In genomic region chr1:79285659-79286058, GRCh38 we compare ENCODE assay signal across 39 cellular contexts.
"Had no signal": no experiment of that assay in that cellular context is flagged by ENCODE, and none has a peak within 500 bp of the region (broad histone marks: within the 10 kb centered on the region; RNA-seq: fewer than 3 reads in every experiment).

No MANE protein-coding gene starts in this region.

- H3K27me3 ChIP-seq: adrenal gland, ascending aorta, body of pancreas, brain microvascular endothelial cell, breast epithelium, cardiac muscle cell had no signal

- H3K9me3 Mint-ChIP-seq: activated naive CD4-positive, alpha-beta T cell treated with anti-CD3 and anti-CD28 coated beads, Interleukin-2, amount 10 ng/mL, durations not matched to agents 7 days and 5 days; activated naive CD4-positive, alpha-beta T cell treated with anti-CD3 and anti-CD28 coated beads, Interleukin-2, amount 50 U/mL, for 24 hours; activated naive CD8-positive, alpha-beta T cell treated with anti-CD3 and anti-CD28 coated beads for 36 hours; activated naive CD8-positive, alpha-beta T cell treated with anti-CD3 and anti-CD28 coated beads, Interleukin-2, amount 10 ng/mL, durations not matched to agents 7 days and 5 days; activated naive CD8-positive, alpha-beta T cell treated with anti-CD3 and anti-CD28 coated beads, Interleukin-2, amount 50 U/mL, for 24 hours; activated T-cell treated with anti-CD3 and anti-CD28 coated beads, Interleukin-2, amount 50 U/mL, for 24 hours; activated T-cell treated with anti-CD3 and anti-CD28 coated beads, Interleukin-2, amount 50 U/mL, for 4 hours; activated T-helper 1 cell treated with anti-CD3 and anti-CD28 coated beads, Interleukin-12 subunit alpha, Interleukin-12 subunit beta, Interleukin-2, Interleukin-4 antibody, amounts not matched to agents 30 ng/mL and 10 ng/mL and 1 ng/mL, durations not matched to agents 14 hours and 24 hours and 36 hours; activated T-helper 17 cell treated with anti-CD3 and anti-CD28 coated beads, Interleukin-2, amount 50 U/mL, for 72 hours; activated T-helper 2 cell treated with anti-CD3 and anti-CD28 coated beads, Interferon-gamma antibody, Interleukin-2, Interleukin-4, amounts not matched to agents 10 μg/mL and 5 μg/mL and 100 μg/mL, durations not matched to agents 14 hours and 24 hours and 36 hours; brain; central memory CD8-positive, alpha-beta T cell had no signal

- H3K36me3 Mint-ChIP-seq: activated naive CD4-positive, alpha-beta T cell treated with anti-CD3 and anti-CD28 coated beads, Interleukin-2, amount 10 ng/mL, durations not matched to agents 7 days and 5 days; activated naive CD4-positive, alpha-beta T cell treated with anti-CD3 and anti-CD28 coated beads, Interleukin-2, amount 50 U/mL, for 24 hours; activated naive CD4-positive, alpha-beta T cell treated with anti-CD3 and anti-CD28 coated beads, Interleukin-2, amount 50 U/mL, for 72 hours; activated naive CD8-positive, alpha-beta T cell; activated naive CD8-positive, alpha-beta T cell treated with anti-CD3 and anti-CD28 coated beads for 36 hours; activated naive CD8-positive, alpha-beta T cell treated with anti-CD3 and anti-CD28 coated beads, Interleukin-2, amount 10 ng/mL, durations not matched to agents 7 days and 5 days; brain had no signal

- H3K4me3 Mint-ChIP-seq: activated naive CD4-positive, alpha-beta T cell treated with anti-CD3 and anti-CD28 coated beads for 36 hours; activated naive CD4-positive, alpha-beta T cell treated with anti-CD3 and anti-CD28 coated beads, Interleukin-2, amount 10 ng/mL, durations not matched to agents 7 days and 5 days; activated naive CD4-positive, alpha-beta T cell treated with anti-CD3 and anti-CD28 coated beads, Interleukin-2, amount 50 U/mL, for 24 hours; activated naive CD8-positive, alpha-beta T cell; activated naive CD8-positive, alpha-beta T cell treated with anti-CD3 and anti-CD28 coated beads for 36 hours; activated naive CD8-positive, alpha-beta T cell treated with anti-CD3 and anti-CD28 coated beads, Interleukin-2, amount 10 ng/mL, durations not matched to agents 7 days and 5 days; activated naive CD8-positive, alpha-beta T cell treated with anti-CD3 and anti-CD28 coated beads, Interleukin-2, amount 50 U/mL, for 24 hours; activated T-cell treated with anti-CD3 and anti-CD28 coated beads, Interleukin-2, amount 50 U/mL, for 24 hours; activated T-cell treated with anti-CD3 and anti-CD28 coated beads, Interleukin-2, amount 50 U/mL, for 4 hours; activated T-cell treated with anti-CD3 and anti-CD28 coated beads, Interleukin-2, amount 50 U/mL, for 72 hours; activated T-helper 1 cell treated with anti-CD3 and anti-CD28 coated beads, Interleukin-12 subunit alpha, Interleukin-12 subunit beta, Interleukin-2, Interleukin-4 antibody, amounts not matched to agents 30 ng/mL and 10 ng/mL and 1 ng/mL, durations not matched to agents 14 hours and 24 hours and 36 hours; activated T-helper 17 cell treated with anti-CD3 and anti-CD28 coated beads, Interleukin-2, amount 50 U/mL, for 72 hours; brain; central memory CD8-positive, alpha-beta T cell had no signal

- H3K4me3 ChIP-seq: adrenal gland, ascending aorta, body of pancreas, breast epithelium, cardiac muscle cell had no signal

- H3K27ac ChIP-seq: adrenal gland, ascending aorta, body of pancreas, brain microvascular endothelial cell, breast epithelium, cardiac muscle cell had no signal

- DNase-seq: activated effector memory CD4-positive, alpha-beta T cell treated with anti-CD3 and anti-CD28 coated beads, Interleukin-2, amount 50 U/mL, for 16 hours; activated effector memory CD4-positive, alpha-beta T cell treated with Interleukin-2 at 50 U/mL for 16 hours; activated gamma-delta T cell; activated gamma-delta T cell treated with Interleukin-2 at 50 U/mL for 16 hours; activated naive CD4-positive, alpha-beta T cell; activated naive CD4-positive, alpha-beta T cell treated with anti-CD3 and anti-CD28 coated beads for 36 hours; activated naive CD4-positive, alpha-beta T cell treated with anti-CD3 and anti-CD28 coated beads, Interleukin-2, amount 10 ng/mL, durations not matched to agents 7 days and 5 days; activated naive CD4-positive, alpha-beta T cell treated with anti-CD3 and anti-CD28 coated beads, Interleukin-2, amount 50 U/mL, for 16 hours; activated naive CD4-positive, alpha-beta T cell treated with Interleukin-2 at 50 U/mL for 16 hours; activated naive CD8-positive, alpha-beta T cell treated with anti-CD3 and anti-CD28 coated beads for 36 hours; activated naive CD8-positive, alpha-beta T cell treated with anti-CD3 and anti-CD28 coated beads, Interleukin-2, amount 10 ng/mL, durations not matched to agents 7 days and 5 days; activated naive CD8-positive, alpha-beta T cell treated with anti-CD3 and anti-CD28 coated beads, Interleukin-2, amount 50 U/mL, for 24 hours; activated T-cell treated with anti-CD3 and anti-CD28 coated beads, Interleukin-2, amount 50 U/mL, for 24 hours; activated T-cell treated with anti-CD3 and anti-CD28 coated beads, Interleukin-2, amount 50 U/mL, for 4 hours; activated T-cell treated with anti-CD3 and anti-CD28 coated beads, Interleukin-2, amount 50 U/mL, for 48 hours; activated T-cell treated with anti-CD3 and anti-CD28 coated beads, Interleukin-2, amount 50 U/mL, for 72 hours; adrenal gland; amniotic stem cell; amygdala; anterior cingulate cortex; aorta; body of pancreas; brain microvascular endothelial cell; caudate nucleus; central memory CD4-positive, alpha-beta T cell; cerebellar nuclear complex had no signal

- H3K9me3 ChIP-seq: adrenal gland, ascending aorta, body of pancreas, breast epithelium had no signal

- H3K4me1 ChIP-seq: adrenal gland, ascending aorta, body of pancreas, breast epithelium had no signal

- FAIRE-seq: astrocyte, bronchial epithelial cell had no signal

- H3K27ac Mint-ChIP-seq: activated naive CD4-positive, alpha-beta T cell treated with anti-CD3 and anti-CD28 coated beads for 36 hours; activated naive CD4-positive, alpha-beta T cell treated with anti-CD3 and anti-CD28 coated beads, Interleukin-2, amount 10 ng/mL, durations not matched to agents 7 days and 5 days; activated naive CD4-positive, alpha-beta T cell treated with anti-CD3 and anti-CD28 coated beads, Interleukin-2, amount 50 U/mL, for 24 hours; activated naive CD4-positive, alpha-beta T cell treated with anti-CD3 and anti-CD28 coated beads, Interleukin-2, amount 50 U/mL, for 72 hours; activated naive CD8-positive, alpha-beta T cell; activated naive CD8-positive, alpha-beta T cell treated with anti-CD3 and anti-CD28 coated beads for 36 hours; activated naive CD8-positive, alpha-beta T cell treated with anti-CD3 and anti-CD28 coated beads, Interleukin-2, amount 10 ng/mL, durations not matched to agents 7 days and 5 days; activated naive CD8-positive, alpha-beta T cell treated with anti-CD3 and anti-CD28 coated beads, Interleukin-2, amount 50 U/mL, for 24 hours; activated T-cell treated with anti-CD3 and anti-CD28 coated beads, Interleukin-2, amount 50 U/mL, for 24 hours; activated T-cell treated with anti-CD3 and anti-CD28 coated beads, Interleukin-2, amount 50 U/mL, for 72 hours; activated T-helper 1 cell treated with anti-CD3 and anti-CD28 coated beads, Interleukin-12 subunit alpha, Interleukin-12 subunit beta, Interleukin-2, Interleukin-4 antibody, amounts not matched to agents 30 ng/mL and 10 ng/mL and 1 ng/mL, durations not matched to agents 14 hours and 24 hours and 36 hours; activated T-helper 17 cell treated with anti-CD3 and anti-CD28 coated beads, Interleukin-2, amount 50 U/mL, for 72 hours; activated T-helper 2 cell treated with anti-CD3 and anti-CD28 coated beads, Interferon-gamma antibody, Interleukin-2, Interleukin-4, amounts not matched to agents 10 μg/mL and 5 μg/mL and 100 μg/mL, durations not matched to agents 14 hours and 24 hours and 36 hours; brain had no signal

- H3K4me1 Mint-ChIP-seq: activated naive CD4-positive, alpha-beta T cell treated with anti-CD3 and anti-CD28 coated beads, Interleukin-2, amount 10 ng/mL, durations not matched to agents 7 days and 5 days; activated naive CD4-positive, alpha-beta T cell treated with anti-CD3 and anti-CD28 coated beads, Interleukin-2, amount 50 U/mL, for 24 hours; activated naive CD8-positive, alpha-beta T cell treated with anti-CD3 and anti-CD28 coated beads for 36 hours; activated naive CD8-positive, alpha-beta T cell treated with anti-CD3 and anti-CD28 coated beads, Interleukin-2, amount 10 ng/mL, durations not matched to agents 7 days and 5 days; activated naive CD8-positive, alpha-beta T cell treated with anti-CD3 and anti-CD28 coated beads, Interleukin-2, amount 50 U/mL, for 24 hours; activated T-helper 17 cell treated with anti-CD3 and anti-CD28 coated beads, Interleukin-2, amount 50 U/mL, for 72 hours; brain; central memory CD8-positive, alpha-beta T cell had no signal

- H3K27me3 Mint-ChIP-seq: activated naive CD4-positive, alpha-beta T cell treated with anti-CD3 and anti-CD28 coated beads, Interleukin-2, amount 10 ng/mL, durations not matched to agents 7 days and 5 days; activated naive CD4-positive, alpha-beta T cell treated with anti-CD3 and anti-CD28 coated beads, Interleukin-2, amount 50 U/mL, for 24 hours; activated naive CD8-positive, alpha-beta T cell; activated naive CD8-positive, alpha-beta T cell treated with anti-CD3 and anti-CD28 coated beads for 36 hours; activated naive CD8-positive, alpha-beta T cell treated with anti-CD3 and anti-CD28 coated beads, Interleukin-2, amount 10 ng/mL, durations not matched to agents 7 days and 5 days; activated naive CD8-positive, alpha-beta T cell treated with anti-CD3 and anti-CD28 coated beads, Interleukin-2, amount 50 U/mL, for 24 hours; activated T-cell treated with anti-CD3 and anti-CD28 coated beads, Interleukin-2, amount 50 U/mL, for 24 hours; activated T-helper 17 cell treated with anti-CD3 and anti-CD28 coated beads, Interleukin-2, amount 50 U/mL, for 72 hours; brain; central memory CD8-positive, alpha-beta T cell had no signal

- H3K36me3 ChIP-seq: adrenal gland, ascending aorta, brain microvascular endothelial cell, breast epithelium, cardiac muscle cell had no signal

- ATAC-seq: activated naive CD4-positive, alpha-beta T cell treated with anti-CD3 and anti-CD28 coated beads, Interleukin-2, amount 50 U/mL, for 72 hours; activated naive CD8-positive, alpha-beta T cell treated with anti-CD3 and anti-CD28 coated beads, Interleukin-2, amount 50 U/mL, for 24 hours; activated T-cell treated with anti-CD3 and anti-CD28 coated beads, Interleukin-2, amount 50 U/mL, for 4 hours; activated T-cell treated with anti-CD3 and anti-CD28 coated beads, Interleukin-2, amount 50 U/mL, for 72 hours; activated T-helper 17 cell treated with anti-CD3 and anti-CD28 coated beads, Interleukin-2, amount 50 U/mL, for 72 hours; body of pancreas had no signal
